In genomic region chr13:52356327-52356726, GRCh38 we compare ENCODE assay signal across 14 cellular contexts. TPM values are rescaled to one million over a fixed set of nuclear protein-coding genes. Genes with fewer than 3 reads are reported as not detected.
DNase-seq lines count a peak whose midpoint lies in the region; ATAC-seq and TF ChIP-seq lines count a peak whose summit lies in the region.
"Had no signal": no experiment of that assay in that cellular context is flagged by ENCODE, and none has a peak within 500 bp of the region (broad histone marks: within the 10 kb centered on the region; RNA-seq: fewer than 3 reads in every experiment).

No MANE protein-coding gene starts in this region.

- intact Hi-C loops in psoas muscle (cut with DNase I): no loop called here
- intact Hi-C loops in upper lobe of right lung (cut with DNase I): no loop called here

- H3K36me3 ChIP-seq in psoas muscle (ENCODE audit: insufficient read depth in 1 of 2, low read depth in 1 of 2) (no peaks in the 10 kb centered on the region), upper lobe of right lung (no peaks in the 10 kb centered on the region)
- H3K36me3 ChIP-seq: left lung had no signal

- 96 to 100% (median 98%) methylated on average over 2 of the region's 2 CpGs for WGBS in psoas muscle, 3 donors

- no peaks in the 10 kb centered on the region for H3K9me3 ChIP-seq in psoas muscle
- no peaks in the 10 kb centered on the region for H3K9me3 ChIP-seq in upper lobe of right lung
- H3K9me3 ChIP-seq: left lung had no signal

- no peaks in the 10 kb centered on the region for H3K4me1 ChIP-seq in psoas muscle
- H3K4me1 ChIP-seq in upper lobe of right lung: no peaks in the 10 kb centered on the region
- H3K4me1 ChIP-seq: left lung had no signal

- H3K27ac ChIP-seq in RWPE1 (no peak overlapping the region; the same call in 1 of the 2 replicates), psoas muscle (no peak overlapping the region), upper lobe of right lung (no peak overlapping the region)
- H3K27ac ChIP-seq: left lung had no signal

- CTCF ChIA-PET in RWPE1 (lab: Yijun Ruan, JAX): no interaction called here

- peak; percentile 83 for ATAC-seq in esophagus mucosa
- ATAC-seq in psoas muscle: no peak
- no peak for ATAC-seq in upper lobe of right lung
- ATAC-seq: left lung had no signal

- TF ChIP-seq CTCF in RWPE1 (conservative IDR thresholded peaks at IDR 0.05; ENCODE audit: low read depth): no peak
- TF ChIP-seq CTCF in psoas muscle (IDR thresholded peaks at IDR 0.05): no peak
- no peak for TF ChIP-seq CTCF in upper lobe of right lung (IDR thresholded peaks at IDR 0.05)

- POLR2A ChIA-PET in RWPE1 (lab: Yijun Ruan, JAX; ENCODE audit: low non-redundant PET): interaction anchor here (0.7 kb wide), 1 partner anchor 10 kb away, joined by 3 read pairs; no protein-coding TSS in a partner anchor

- H3K27me3 ChIP-seq in psoas muscle (ENCODE audit: insufficient read depth in 3 of 3, low read length in 2 of 3) (no peaks in the 10 kb centered on the region), upper lobe of right lung (no peaks in the 10 kb centered on the region)
- H3K27me3 ChIP-seq: left lung had no signal

- DNase-seq in H4 (ENCODE audit: low spot score) (peak; percentile 16), RWPE1 (ENCODE audit: low spot score) (peak; percentile 90), renal cortical epithelial cell (ENCODE audit: low read depth) (peak; percentile 85), NCI-H2107 treated with DMSO at 0.1 percent for 48 hours (lab: John Stamatoyannopoulos, UW; ENCODE audit: unreplicated experiment) (no peak), psoas muscle (no peak), activated gamma-delta T cell treated with Interleukin-2 at 50 U/mL for 16 hours (no peak), upper lobe of right lung (no peak)
- DNase-seq: activated CD4-positive, CD25-positive, alpha-beta regulatory T cell treated with anti-CD3 and anti-CD28 coated beads, Interleukin-2, amount 50 U/mL, for 72 hours; CD4-positive, alpha-beta T cell; cerebellar nuclear complex; left lung; MM.1S; NCI-H2081 treated with DMSO at 0.1 percent for 48 hours had no signal

- H3K4me3 ChIP-seq in psoas muscle (no peak overlapping the region), upper lobe of right lung (no peak overlapping the region)
- H3K4me3 ChIP-seq: left lung had no signal

RNA-seq across cellular contexts. Expression of gene THSD1, which starts 49.6 kb away (rescaled TPM):
- total RNA-seq in H4 (2014; rRNA removed; shearing (Covaris generic)): 1.5 and 1.6 TPM in 2 replicates
- 3.7 TPM for total RNA-seq in esophagus mucosa
- 12.0 and 18.9 TPM in 2 replicates for total RNA-seq in renal cortical epithelial cell
- total RNA-seq in psoas muscle: 1 to 10 TPM; 2.5 to 5.6 (median 4.5) TPM
- 1 to 10 TPM; 2.0 to 3.2 (median 2.5) TPM for polyA plus RNA-seq in psoas muscle
- 17.3 TPM for total RNA-seq in upper lobe of right lung

Comparison
In these comparisons a context has a peak if more than half of its experiments do, and no peak if none do; other contexts are left out.
1. DNase-seq: peak in H4 (single experiment), RWPE1 (single experiment) and renal cortical epithelial cell (single experiment); none in NCI-H2107 treated with DMSO at 0.1 percent for 48 hours (single experiment), psoas muscle (0 of 2), activated gamma-delta T cell treated with Interleukin-2 at 50 U/mL for 16 hours (single experiment) and upper lobe of right lung (single experiment).